8 cellular contexts compared by ENCODE assay signal in the genomic region with DNA sequence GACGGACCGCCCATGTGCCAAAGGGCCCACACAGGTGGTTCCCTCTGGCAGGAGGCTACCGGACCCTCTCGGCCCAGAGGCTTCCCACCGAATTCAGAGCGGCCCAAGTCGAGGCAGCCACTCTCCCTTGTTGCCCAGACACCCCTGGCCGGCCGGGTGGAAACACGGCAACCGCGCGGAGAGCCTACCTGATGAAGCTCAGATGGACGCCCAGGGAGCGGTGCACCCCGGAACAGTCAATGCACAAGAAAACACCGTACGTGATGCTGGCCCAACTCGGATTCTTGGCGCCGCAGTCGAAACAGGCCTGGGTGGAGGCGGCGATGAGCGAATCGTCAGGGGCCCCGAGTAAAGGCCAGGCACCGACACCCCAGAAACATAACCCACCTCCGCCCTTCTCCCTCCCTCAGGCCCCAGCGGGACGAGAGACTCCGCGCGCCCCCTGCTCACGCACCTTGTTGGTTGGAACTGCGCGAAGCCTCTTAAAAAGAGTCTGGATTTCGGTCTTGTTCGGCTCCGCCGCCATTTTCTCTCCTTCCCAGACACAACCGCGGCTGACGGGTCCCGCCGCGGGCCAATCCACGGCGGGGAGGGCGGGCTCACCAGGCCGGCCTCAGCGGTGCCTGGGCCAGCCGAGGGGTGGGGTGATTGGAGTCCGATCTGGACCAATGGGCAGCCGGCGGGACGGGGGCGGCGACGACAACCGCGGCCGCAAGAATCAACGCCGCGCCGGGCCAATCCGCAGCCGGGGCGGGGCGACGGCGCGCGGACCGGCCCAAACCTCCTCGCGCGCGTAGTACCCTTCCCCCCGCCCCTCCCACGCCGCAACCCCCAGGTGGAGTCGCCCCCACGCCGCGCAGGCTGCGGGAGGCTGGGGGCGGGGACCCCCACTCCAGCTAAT. TPM values are rescaled to one million over a fixed set of nuclear protein-coding genes. Genes with fewer than 3 reads are reported as not detected.
DNase-seq lines count a peak whose midpoint lies in the region; TF ChIP-seq lines count a peak whose summit lies in the region.

A gene (minus strand): TSS at position 552 of the 901 bp plus-strand sequence. CDS start 26 bp downstream, at position 526.

- TF ChIP-seq CTCF in MM.1S (IDR thresholded peaks at IDR 0.05; ENCODE audit: low read length): no peak
- TF ChIP-seq CTCF in neural crest cell (conservative IDR thresholded peaks at IDR 0.05): no peak
- TF ChIP-seq CTCF in stomach (IDR thresholded peaks at IDR 0.05): no peak

- H3K27me3 ChIP-seq in MM.1S (replicated peaks; ENCODE audit: insufficient read depth, low read length) (no peaks in the 10 kb centered on the region), stomach (no peaks in the 10 kb centered on the region)

- no peaks in the 10 kb centered on the region for H3K9me3 Mint-ChIP-seq in neural crest cell

- H3K27me3 Mint-ChIP-seq in neural crest cell (ENCODE audit: low read depth): peaks cover 7% of the 10 kb centered on the region

- H3K4me1 Mint-ChIP-seq in neural crest cell: peaks cover 29% of the 10 kb centered on the region

- H4K20me1 ChIP-seq in MM.1S (ENCODE audit: insufficient read depth, low read length): no peaks in the 10 kb centered on the region

- H3K4me2 ChIP-seq in MM.1S (ENCODE audit: low read depth, low read length): peak within 1 kb of the TSS; percentile 94

- H3K4me1 ChIP-seq in MM.1S (ENCODE audit: low read length) (peaks cover 16% of the 10 kb centered on the region), stomach (peaks cover 39 to 62% (median 59%) of the 10 kb centered on the region in 4 donors)

- peaks cover 3% of the 10 kb centered on the region for H3K36me3 Mint-ChIP-seq in neural crest cell (ENCODE audit: low read depth)

- H3K9me3 ChIP-seq in MM.1S (replicated peaks; ENCODE audit: insufficient read depth, low read length) (no peaks in the 10 kb centered on the region), stomach (no peaks in the 10 kb centered on the region)

- H3K36me3 ChIP-seq in MM.1S (replicated peaks; ENCODE audit: insufficient read depth, low read length) (0 out of 2 replicates have a peak, but pooled peaks cover 4% of the 10 kb centered on the region), stomach (peaks cover 29 to 72% (median 60%) of the 10 kb centered on the region in 4 donors)

- no peak for TF ChIP-seq POLR2A in stomach (IDR thresholded peaks at IDR 0.05)

- H3K79me2 ChIP-seq in MM.1S (ENCODE audit: low read length): peaks cover 50% of the 10 kb centered on the region

- WGBS in stomach, 5 donors: 0 to 2% (median 0%) methylated on average over 27 to 89 of the region's 89 CpGs

- peaks cover 7% of the 10 kb centered on the region; the same call in 1 of the 2 replicates for H3F3A ChIP-seq in MM.1S (ENCODE audit: insufficient read depth, low read length)

- no peak for TF ChIP-seq EP300 in stomach (IDR thresholded peaks at IDR 0.05)

- H3K27ac ChIP-seq in MM.1S (ENCODE audit: low read length) (peak within 1 kb of the TSS; percentile 84), stomach (peak within 1 kb of the TSS; percentile 96 to 99 (median 98))

- peak within 1 kb of the TSS; percentile 99 for H3K4me3 Mint-ChIP-seq in neural crest cell

- H3K4me3 ChIP-seq in MM.1S (ENCODE audit: low read length) (peak within 1 kb of the TSS; percentile 93), stomach (peak within 1 kb of the TSS; percentile 93 to 99 (median 98))

- peak within 1 kb of the TSS; percentile 100 for H3K27ac Mint-ChIP-seq in neural crest cell (ENCODE audit: unreplicated experiment)

- H2AFZ ChIP-seq in MM.1S (ENCODE audit: low read length): peak within 1 kb of the TSS; percentile 98

- intact Hi-C loops in stomach (cut with DNase I; ENCODE audit: low total_unique reads): no loop called here

- no peaks in the 10 kb centered on the region for H3K9me2 ChIP-seq in MM.1S (replicated peaks; ENCODE audit: insufficient read depth, low read length)

- H3K9ac ChIP-seq in MM.1S (ENCODE audit: low read length): peak within 1 kb of the TSS; percentile 95

- peak; percentile 96 for DNase-seq in GDM1 (lab: John Stamatoyannopoulos, UW)
- DNase-seq in HCEC 1CT: peak; percentile 94
- peak; percentile 97 for DNase-seq in MM.1S
- DNase-seq in SHP77 treated with DMSO at 0.1 percent for 48 hours (lab: John Stamatoyannopoulos, UW): peak; percentile 83
- DNase-seq in activated gamma-delta T cell (lab: John Stamatoyannopoulos, UW): peak; percentile 95
- DNase-seq in fibroblast of the conjunctiva (ENCODE audit: low read depth): peak; percentile 89
- DNase-seq in neural crest cell (ENCODE audit: low read depth, low spot score): peak; percentile 90
- peak; percentile 98 for DNase-seq in stomach

RNA-seq across cellular contexts. Expression of the gene that starts here (rescaled TPM):
- total RNA-seq in neural crest cell (108 and 110 TPM in 2 replicates), stomach (100 to 1,000 TPM in 3 of 5 donors, 10 to 100 TPM in 2; 85.8 to 398 (median 121) TPM)
- 10 to 100 TPM; 45.8 to 69.7 (median 54.7) TPM for polyA plus RNA-seq in stomach

Comparison
In these comparisons a context has a peak if more than half of its experiments do, and no peak if none do; other contexts are left out.
1. Peak in every context shown above with its lines: DNase-seq, H3K4me3 ChIP-seq and H3K27ac ChIP-seq.